30 cellular contexts compared by ENCODE assay signal in the genomic region with DNA sequence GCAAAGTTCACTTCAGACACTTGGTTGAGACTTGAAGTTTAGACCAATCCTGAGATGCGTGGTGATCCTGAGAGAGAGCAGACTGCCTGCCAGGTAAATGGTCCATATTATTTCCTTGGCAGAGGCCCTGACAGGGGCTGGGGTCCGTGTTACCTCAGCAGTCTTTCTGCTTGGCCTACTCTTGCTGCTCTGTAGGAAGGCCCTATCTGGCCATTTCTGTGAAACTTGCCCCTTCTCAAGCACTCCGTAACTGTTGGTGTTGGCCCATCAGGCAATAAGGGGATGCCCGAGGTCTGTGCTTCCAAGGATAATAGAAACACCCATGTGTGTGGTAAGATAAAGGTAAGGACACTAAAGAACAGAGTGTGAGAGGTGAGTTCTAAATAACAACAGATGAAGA. TPM values are rescaled to one million over a fixed set of nuclear protein-coding genes. Genes with fewer than 3 reads are reported as not detected.
"Had no signal": no experiment of that assay in that cellular context is flagged by ENCODE, and none has a peak within 500 bp of the region (broad histone marks: within the 10 kb centered on the region; RNA-seq: fewer than 3 reads in every experiment).

No MANE protein-coding gene starts in this region.

- H3K4me1 ChIP-seq: adrenal gland, body of pancreas, breast epithelium, Peyer's patch had no signal

- H3K36me3 ChIP-seq: breast epithelium had no signal

- ATAC-seq: activated CD8-positive, alpha-beta T cell treated with anti-CD3 and anti-CD28 coated beads for 36 hours; activated naive CD4-positive, alpha-beta T cell treated with anti-CD3 and anti-CD28 coated beads, Interleukin-2, amount 50 U/mL, for 72 hours; body of pancreas; PC-3 had no signal

- H3K27ac ChIP-seq: adrenal gland, KMS-11, Peyer's patch had no signal

- H3K27me3 Mint-ChIP-seq: activated CD4-positive, alpha-beta T cell treated with anti-CD3 and anti-CD28 coated beads, Interleukin-2, amount 10 ng/mL, durations not matched to agents 24 days and 14 days; activated CD8-positive, alpha-beta T cell treated with anti-CD3 and anti-CD28 coated beads for 36 hours; activated T-cell treated with anti-CD3 and anti-CD28 coated beads, Interleukin-2, amount 50 U/mL, for 24 hours had no signal

- H3K9me3 ChIP-seq: adrenal gland, body of pancreas, breast epithelium, Peyer's patch had no signal

- H3K27me3 ChIP-seq: adrenal gland, body of pancreas, breast epithelium, Peyer's patch had no signal

- H3K4me2 ChIP-seq: KMS-11 had no signal

- H3K4me3 ChIP-seq: adrenal gland, body of pancreas, breast epithelium, Peyer's patch had no signal

- H3K9ac ChIP-seq: KMS-11 had no signal

- DNase-seq: activated CD4-positive, alpha-beta T cell treated with anti-CD3 and anti-CD28 coated beads, Interleukin-2, amount 10 ng/mL, durations not matched to agents 24 days and 14 days; activated CD4-positive, alpha-beta T cell treated with anti-CD3 and anti-CD28 coated beads, Interleukin-2, amount 50 U/mL, for 4 hours; activated CD8-positive, alpha-beta T cell treated with anti-CD3 and anti-CD28 coated beads for 36 hours; activated gamma-delta T cell treated with Interleukin-2 at 50 U/mL for 16 hours; activated naive CD4-positive, alpha-beta T cell treated with anti-CD3 and anti-CD28 coated beads for 36 hours; activated T-cell treated with anti-CD3 and anti-CD28 coated beads, Interleukin-2, amount 50 U/mL, for 24 hours; adrenal gland; body of pancreas; MM.1S; MV-4-11; NCI-H1092; NCI-H1436 treated with DMSO at 0.1 percent for 48 hours; NCI-H1694 treated with DMSO at 0.1 percent for 48 hours; NCI-H2029; NCI-H345; NCI-H524 treated with DMSO at 0.1 percent for 48 hours; NK-92 treated with Interleukin-12 subunit alpha and Interleukin-12 subunit beta, amount 100 ng/mL, for 24 hours; PC-3; Peyer's patch; RPMI8226; SHP77 treated with DMSO at 0.1 percent for 48 hours; SW 1271; T-helper 1 cell; T1000 had no signal

- H3K9me3 Mint-ChIP-seq: activated CD4-positive, alpha-beta T cell treated with anti-CD3 and anti-CD28 coated beads, Interleukin-2, amount 10 ng/mL, durations not matched to agents 24 days and 14 days; activated CD8-positive, alpha-beta T cell treated with anti-CD3 and anti-CD28 coated beads for 36 hours; activated naive CD4-positive, alpha-beta T cell treated with anti-CD3 and anti-CD28 coated beads for 36 hours; activated naive CD4-positive, alpha-beta T cell treated with anti-CD3 and anti-CD28 coated beads, Interleukin-2, amount 50 U/mL, for 72 hours; activated T-cell treated with anti-CD3 and anti-CD28 coated beads, Interleukin-2, amount 50 U/mL, for 24 hours; activated T-helper 1 cell treated with anti-CD3 and anti-CD28 coated beads, Interleukin-12 subunit alpha, Interleukin-12 subunit beta, Interleukin-2, Interleukin-4 antibody, amounts not matched to agents 30 ng/mL and 10 ng/mL and 1 ng/mL, durations not matched to agents 14 hours and 24 hours and 36 hours had no signal

- H3K27ac Mint-ChIP-seq: activated CD4-positive, alpha-beta T cell treated with anti-CD3 and anti-CD28 coated beads, Interleukin-2, amount 10 ng/mL, durations not matched to agents 24 days and 14 days; activated CD8-positive, alpha-beta T cell treated with anti-CD3 and anti-CD28 coated beads for 36 hours; activated naive CD4-positive, alpha-beta T cell treated with anti-CD3 and anti-CD28 coated beads for 36 hours; activated T-cell treated with anti-CD3 and anti-CD28 coated beads, Interleukin-2, amount 50 U/mL, for 24 hours had no signal

- H3K4me3 Mint-ChIP-seq: activated CD4-positive, alpha-beta T cell treated with anti-CD3 and anti-CD28 coated beads, Interleukin-2, amount 10 ng/mL, durations not matched to agents 24 days and 14 days; activated CD8-positive, alpha-beta T cell treated with anti-CD3 and anti-CD28 coated beads for 36 hours; activated naive CD4-positive, alpha-beta T cell treated with anti-CD3 and anti-CD28 coated beads for 36 hours; activated T-cell treated with anti-CD3 and anti-CD28 coated beads, Interleukin-2, amount 50 U/mL, for 24 hours; activated T-helper 1 cell treated with anti-CD3 and anti-CD28 coated beads, Interleukin-12 subunit alpha, Interleukin-12 subunit beta, Interleukin-2, Interleukin-4 antibody, amounts not matched to agents 30 ng/mL and 10 ng/mL and 1 ng/mL, durations not matched to agents 14 hours and 24 hours and 36 hours had no signal

RNA-seq across cellular contexts. Expression of a gene that starts 20.0 kb away (rescaled TPM):
- total RNA-seq: activated CD4-positive, alpha-beta T cell treated with anti-CD3 and anti-CD28 coated beads, Interleukin-2, amount 10 ng/mL, durations not matched to agents 24 days and 14 days; activated CD8-positive, alpha-beta memory T cell treated with anti-CD3 and anti-CD28 coated beads for 36 hours; activated CD8-positive, alpha-beta T cell treated with anti-CD3 and anti-CD28 coated beads for 36 hours; activated naive CD4-positive, alpha-beta T cell treated with anti-CD3 and anti-CD28 coated beads for 36 hours; activated naive CD4-positive, alpha-beta T cell treated with anti-CD3 and anti-CD28 coated beads, Interleukin-2, amount 50 U/mL, for 72 hours; activated T-helper 1 cell treated with anti-CD3 and anti-CD28 coated beads, Interleukin-12 subunit alpha, Interleukin-12 subunit beta, Interleukin-2, Interleukin-4 antibody, amounts not matched to agents 30 ng/mL and 10 ng/mL and 1 ng/mL, durations not matched to agents 14 hours and 24 hours and 36 hours; T-helper 2 cell treated with Interferon-gamma antibody and Interleukin-4, amounts not matched to agents 100 ng/mL and 5 ng/mL, for 36 hours had no signal
